ENCODE assay signal across 20 cellular contexts in the genomic region with DNA sequence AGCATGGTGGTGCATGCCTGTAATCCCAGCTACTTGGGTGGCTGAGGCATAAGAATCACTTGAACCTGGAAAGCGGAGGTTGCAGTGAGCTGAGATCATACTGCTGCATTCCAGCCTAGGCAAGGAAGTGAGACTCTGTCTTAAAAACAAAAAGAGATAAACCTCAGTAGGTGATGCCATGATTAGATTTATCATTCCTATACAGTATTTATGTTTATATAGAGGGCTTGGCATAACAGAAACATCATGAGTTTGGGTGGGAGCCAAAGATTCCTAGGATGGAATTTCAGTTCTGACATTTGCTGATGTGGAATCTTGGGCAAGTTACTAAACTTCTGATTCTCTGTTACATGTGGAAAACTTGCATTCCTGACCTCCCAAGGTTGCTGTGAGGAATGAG. TPM values are rescaled to one million over a fixed set of nuclear protein-coding genes. Genes with fewer than 3 reads are reported as not detected.
DNase-seq lines count a peak whose midpoint lies in the region; ATAC-seq, FAIRE-seq and TF ChIP-seq lines count a peak whose summit lies in the region.
"Had no signal": no experiment of that assay in that cellular context is flagged by ENCODE, and none has a peak within 500 bp of the region (broad histone marks: within the 10 kb centered on the region; RNA-seq: fewer than 3 reads in every experiment).

No MANE protein-coding gene starts in this region.

- no peaks in the 10 kb centered on the region for H3K9me3 ChIP-seq in cardiac muscle cell (ENCODE audit: low read depth)
- no peaks in the 10 kb centered on the region for H3K9me3 ChIP-seq in right atrium auricular region
- H3K9me3 ChIP-seq in body of pancreas, result no peaks in the 10 kb centered on the region
- no peaks in the 10 kb centered on the region for H3K9me3 ChIP-seq in testis
- H3K9me3 ChIP-seq in Caco-2, result no peaks in the 10 kb centered on the region
- H3K9me3 ChIP-seq: breast epithelium had no signal

- H3K27me3 Mint-ChIP-seq in Caco-2 (ENCODE audit: insufficient read depth, unreplicated experiment), result no peaks in the 10 kb centered on the region
- H3K27me3 Mint-ChIP-seq: memory B cell; stimulated activated memory B cell treated with anti-CD40 and anti-IgM and Interleukin-4, amounts not matched to agents 10 μg/mL and 1 μg/mL and 100 μg/mL, for 72 hours had no signal

- H3K36me3 Mint-ChIP-seq in Caco-2 (ENCODE audit: insufficient read depth, unreplicated experiment), result no peaks in the 10 kb centered on the region

- no peak for FAIRE-seq in frontal cortex (lab: Jason Lieb, UNC)
- FAIRE-seq: endometrium, GM19239, urothelium cell line had no signal

- H3K36me3 ChIP-seq in cardiac muscle cell (no peaks in the 10 kb centered on the region), right atrium auricular region (no peaks in the 10 kb centered on the region), body of pancreas (replicated peaks in 1 of 2; ENCODE audit: insufficient read depth in 1 of 2, low read depth in 2 of 2) (no peaks in the 10 kb centered on the region), testis (ENCODE audit: low read depth, missing control alignments) (no peaks in the 10 kb centered on the region), Caco-2 (ENCODE audit: control insufficient read depth, insufficient read depth, low read length) (no peaks in the 10 kb centered on the region)
- H3K36me3 ChIP-seq: breast epithelium, WERI-Rb-1 had no signal

- no peak for TF ChIP-seq POLR2A in body of pancreas (IDR thresholded peaks at IDR 0.05)
- no peak for TF ChIP-seq POLR2A in testis (IDR thresholded peaks at IDR 0.05)

- H3K4me3 ChIP-seq in cardiac muscle cell (no peak overlapping the region), right atrium auricular region (no peak overlapping the region), body of pancreas (no peak overlapping the region), testis (no peak overlapping the region), Caco-2 (ENCODE audit: low read depth, low read length) (no peak overlapping the region)
- H3K4me3 ChIP-seq: breast epithelium had no signal

- peaks cover 7% of the 10 kb centered on the region for H3K4me1 Mint-ChIP-seq in Caco-2 (ENCODE audit: low read depth, unreplicated experiment)
- H3K4me1 Mint-ChIP-seq: memory B cell; stimulated activated memory B cell treated with anti-CD40 and anti-IgM and Interleukin-4, amounts not matched to agents 10 μg/mL and 1 μg/mL and 100 μg/mL, for 72 hours had no signal

- POLR2A ChIA-PET in Caco-2 (lab: Charles Lee), result no interaction called here

- CTCF ChIA-PET in Caco-2 (lab: Charles Lee), result no interaction called here

- BruUV-seq in Caco-2 (replicated peaks; lab: Mats Ljungman, UMichigan), result no TSS peak

- no peak for ATAC-seq in body of pancreas
- ATAC-seq: stimulated activated memory B cell treated with anti-CD40 and anti-IgM and Interleukin-4, amounts not matched to agents 10 μg/mL and 1 μg/mL and 100 μg/mL, for 72 hours had no signal

- peaks cover 35% of the 10 kb centered on the region for H3K4me1 ChIP-seq in cardiac muscle cell (ENCODE audit: low read depth)
- peaks cover 0 to 27% of the 10 kb centered on the region in 2 donors for H3K4me1 ChIP-seq in right atrium auricular region
- H3K4me1 ChIP-seq in body of pancreas, result peaks cover 70% of the 10 kb centered on the region
- peaks cover 44% of the 10 kb centered on the region for H3K4me1 ChIP-seq in testis
- peaks cover 13% of the 10 kb centered on the region for H3K4me1 ChIP-seq in Caco-2

- H3K27ac Mint-ChIP-seq in Caco-2 (ENCODE audit: unreplicated experiment), result no peak overlapping the region
- H3K27ac Mint-ChIP-seq: memory B cell; stimulated activated memory B cell treated with anti-CD40 and anti-IgM and Interleukin-4, amounts not matched to agents 10 μg/mL and 1 μg/mL and 100 μg/mL, for 72 hours had no signal

- no peak overlapping the region for H3K4me3 Mint-ChIP-seq in Caco-2 (ENCODE audit: unreplicated experiment)
- H3K4me3 Mint-ChIP-seq: memory B cell; stimulated activated memory B cell treated with anti-CD40 and anti-IgM and Interleukin-4, amounts not matched to agents 10 μg/mL and 1 μg/mL and 100 μg/mL, for 72 hours had no signal

- H3K27ac ChIP-seq in cardiac muscle cell (peak overlapping the region; percentile 32), right atrium auricular region (no peak overlapping the region), body of pancreas (peak overlapping the region; percentile 48 to 86 (median 74)), testis (peak overlapping the region; percentile 33 to 73)
- H3K27ac ChIP-seq: breast epithelium, WERI-Rb-1 had no signal

- WGBS in body of pancreas, 2 donors, result 82 to 89% methylated on average over 1 of the region's 1 CpG
- 64 to 79% methylated on average over 1 of the region's 1 CpG for WGBS in testis, 2 donors

- TF ChIP-seq CTCF in cardiac muscle cell (IDR thresholded peaks at IDR 0.05; ENCODE audit: low read depth, low read length), result no peak
- no peak for TF ChIP-seq CTCF in right atrium auricular region (IDR thresholded peaks at IDR 0.05)
- TF ChIP-seq CTCF in body of pancreas (IDR thresholded peaks at IDR 0.05), result no peak
- no peak for TF ChIP-seq CTCF in testis (IDR thresholded peaks at IDR 0.05)
- TF ChIP-seq CTCF in Caco-2 (IDR thresholded peaks at IDR 0.05; ENCODE audit: insufficient read depth in 1 of 2, low read depth in 1 of 2, low read length in 1 of 2, severe bottlenecking in 1 of 2, unreplicated experiment in 1 of 2), result no peak

- intact Hi-C loops in body of pancreas (cut with DNase I), result no loop called here
- intact Hi-C loops in testis (cut with DNase I; ENCODE audit: low total_unique reads), result no loop called here
- intact Hi-C loops in Caco-2 (cut with micrococcal nuclease; ENCODE audit: unreplicated experiment), result loop anchor here (10.0 kb wide), 1 partner anchor 57 kb away; no protein-coding TSS in a partner anchor

- no peaks in the 10 kb centered on the region for H3K9me3 Mint-ChIP-seq in Caco-2 (ENCODE audit: unreplicated experiment)
- H3K9me3 Mint-ChIP-seq: memory B cell; stimulated activated memory B cell treated with anti-CD40 and anti-IgM and Interleukin-4, amounts not matched to agents 10 μg/mL and 1 μg/mL and 100 μg/mL, for 72 hours had no signal

- no peaks in the 10 kb centered on the region for H3K27me3 ChIP-seq in cardiac muscle cell
- no peaks in the 10 kb centered on the region for H3K27me3 ChIP-seq in right atrium auricular region
- H3K27me3 ChIP-seq in body of pancreas, result no peaks in the 10 kb centered on the region
- no peaks in the 10 kb centered on the region for H3K27me3 ChIP-seq in testis
- no peaks in the 10 kb centered on the region for H3K27me3 ChIP-seq in Caco-2 (replicated peaks; ENCODE audit: control insufficient read depth, insufficient read depth, low read length)
- H3K27me3 ChIP-seq: breast epithelium had no signal

- DNase-seq in cardiac muscle cell (ENCODE audit: low read depth in 1 of 2, low spot score in 1 of 2) (peak in 1 of 2 donors; percentile 63), right atrium auricular region (ENCODE audit: low spot score) (no peak), body of pancreas (no peak), glomerular visceral epithelial cell (ENCODE audit: extremely low spot score) (peak; percentile 60), testis (no peak), frontal cortex (ENCODE audit: low spot score in 2 of 2) (no peak), NCI-H146 treated with DMSO at 0.1 percent for 48 hours (lab: John Stamatoyannopoulos, UW; ENCODE audit: unreplicated experiment) (no peak), Caco-2 (no peak)
- DNase-seq: 8988T; activated effector memory CD4-positive, alpha-beta T cell treated with anti-CD3 and anti-CD28 coated beads, Interleukin-2, amount 50 U/mL, for 16 hours; GF-D8; NCI-H1092 treated with DMSO at 0.1 percent for 48 hours; nucleus accumbens; WERI-Rb-1 had no signal

RNA-seq across cellular contexts. Expression of gene RFK, which starts 22.3 kb away (rescaled TPM):
- 14.2 and 15.2 TPM in 2 replicates for total RNA-seq in cardiac muscle cell
- polyA plus RNA-seq in cardiac muscle cell, result 18.2 and 24.2 TPM in 2 replicates
- total RNA-seq in right atrium auricular region, result 10 to 100 TPM; 23.7 to 32.0 TPM
- 10 to 100 TPM in 1 of 2 donors, 1 to 10 TPM in 1; 7.6 to 13.0 TPM for total RNA-seq in body of pancreas
- 10 to 100 TPM; 39.3 to 41.8 TPM for total RNA-seq in testis
- polyA plus RNA-seq in testis (ENCODE audit: insufficient read depth, low read depth, low replicate concordance), result 69.7 TPM
- total RNA-seq in frontal cortex, result 110 TPM
- 12.4 and 16.5 TPM in 2 replicates for total RNA-seq in Caco-2 (2022)

Comparison
In these comparisons a context has a peak if more than half of its experiments do, and no peak if none do; other contexts are left out.
1. H3K27ac ChIP-seq: peak in cardiac muscle cell (single experiment), body of pancreas (4 of 4) and testis (2 of 2); none in right atrium auricular region (0 of 2).